8 cellular contexts compared by ENCODE assay signal in genomic region chr12:14769462-14769836, GRCh38. TPM values are rescaled to one million over a fixed set of nuclear protein-coding genes. Genes with fewer than 3 reads are reported as not detected.
DNase-seq lines count a peak whose midpoint lies in the region; ATAC-seq, FAIRE-seq and TF ChIP-seq lines count a peak whose summit lies in the region.

No MANE protein-coding gene starts in this region.

- peaks cover 2% of the 10 kb centered on the region for H3K79me2 ChIP-seq in endothelial cell of umbilical vein (ENCODE audit: control insufficient read depth, insufficient read depth, low read length)

- peaks cover 0 to 47% (median 13%) of the 10 kb centered on the region in 11 donors for H3K9me3 Mint-ChIP-seq in naive thymus-derived CD4-positive, alpha-beta T cell

- peak overlapping the region; percentile 52 for H2AFZ ChIP-seq in endothelial cell of umbilical vein (ENCODE audit: low read depth, low read length)

- H3K36me3 ChIP-seq in endothelial cell of umbilical vein (ENCODE audit: control insufficient read depth in 2 of 2, extremely low read depth in 1 of 2, insufficient read depth in 2 of 2, low read length in 2 of 2) = no peaks in the 10 kb centered on the region
- H3K36me3 ChIP-seq in naive thymus-derived CD4-positive, alpha-beta T cell (ENCODE audit: control insufficient read depth in 2 of 3, insufficient read depth in 3 of 3, low read length in 3 of 3) = peaks cover 0 to 11% (median 0%) of the 10 kb centered on the region in 3 experiments

- peaks cover 7% of the 10 kb centered on the region for H3K4me1 ChIP-seq in endothelial cell of umbilical vein (ENCODE audit: control insufficient read depth, extremely low read depth, insufficient read depth, low read length)
- H3K4me1 ChIP-seq in naive thymus-derived CD4-positive, alpha-beta T cell (ENCODE audit: control insufficient read depth in 2 of 2, insufficient read depth in 2 of 2, low read length in 2 of 2) = peaks cover 11 to 28% of the 10 kb centered on the region in 2 donors

- no peaks in the 10 kb centered on the region for H4K20me1 ChIP-seq in endothelial cell of umbilical vein (replicated peaks; ENCODE audit: control insufficient read depth, extremely low read depth, insufficient read depth, low read length)

- intact Hi-C loops in endothelial cell of umbilical vein (cut with micrococcal nuclease) = no loop called here
- intact Hi-C loops in naive thymus-derived CD4-positive, alpha-beta T cell (cut with micrococcal nuclease) = loop anchor here in 1 of 2 donors (1.0 kb wide), 1 partner anchor 46 kb away; no protein-coding TSS in a partner anchor

- H3K27ac ChIP-seq in endothelial cell of umbilical vein (ENCODE audit: insufficient read depth, low read depth, low read length) = no peak overlapping the region
- peak overlapping the region; percentile 96 for H3K27ac ChIP-seq in naive thymus-derived CD4-positive, alpha-beta T cell (ENCODE audit: low read depth, low read length)

- no peaks in the 10 kb centered on the region for H3K9me1 ChIP-seq in endothelial cell of umbilical vein (replicated peaks; ENCODE audit: control insufficient read depth, extremely low read depth, insufficient read depth, low read length)

- H3K4me2 ChIP-seq in endothelial cell of umbilical vein (ENCODE audit: insufficient read depth, low read length) = peak overlapping the region; percentile 59

- POLR2A ChIA-PET in endothelial cell of umbilical vein (lab: Charles Lee) = interaction anchor here (1.5 to 2.0 kb wide), 2 partner anchors 34 to 35 kb away, joined by 3 to 12 read pairs; partner anchors contain the start of genes C12orf60 and WBP11
- POLR2A ChIA-PET in naive thymus-derived CD4-positive, alpha-beta T cell (lab: Charles Lee) = interaction anchor here (0.6 to 10.2 kb wide), 45 partner anchors 9 to 1709 kb away, joined by 3 to 316 read pairs (median 5); partner anchors contain the start of genes ARHGDIB, ATF7IP, C12orf60 and RERG

- CTCF ChIA-PET in endothelial cell of umbilical vein (lab: Charles Lee) = interaction anchor here (0.7 to 3.3 kb wide), 10 partner anchors 13 to 531 kb away, joined by 3 to 22 read pairs (median 6); partner anchors contain the start of genes ART4, C12orf60, RERG and WBP11
- CTCF ChIA-PET in naive thymus-derived CD4-positive, alpha-beta T cell (lab: Charles Lee) = interaction anchor here (1.0 to 3.5 kb wide), 5 partner anchors 9 to 179 kb away, joined by 3 to 22 read pairs (median 6); partner anchors contain the start of genes C12orf60 and WBP11

- DNase-seq in DMS114 treated with DMSO at 0.1 percent for 48 hours (lab: John Stamatoyannopoulos, UW; ENCODE audit: unreplicated experiment) (peak; percentile 53), RKO (ENCODE audit: low spot score) (peak; percentile 47), endothelial cell of umbilical vein (ENCODE audit: low read depth, low spot score) (no peak), NCI-H1092 treated with DMSO at 0.1 percent for 48 hours (lab: John Stamatoyannopoulos, UW) (no peak)
- DNase-seq in naive thymus-derived CD4-positive, alpha-beta T cell = no peak

- H3K27me3 Mint-ChIP-seq in naive thymus-derived CD4-positive, alpha-beta T cell = peaks cover 0 to 6% (median 0%) of the 10 kb centered on the region in 5 donors

- dilution Hi-C loops in endothelial cell of umbilical vein (cut with MboI; ENCODE audit: extremely low pct_ligation_motif_present, low sequenced_read_pairs) = no loop called here

- TF ChIP-seq CTCF in endothelial cell of umbilical vein (IDR thresholded peaks at IDR 0.05; ENCODE audit: extremely low read depth in 1 of 2, insufficient read depth in 1 of 2, low read depth in 1 of 2, low read length in 2 of 2) = peak in 1 of 2 donors; percentile 37

- peak overlapping the region in 2 of 3 experiments; percentile 70 to 82 for H3K4me3 ChIP-seq in endothelial cell of umbilical vein (replicated peaks in 1 of 3; ENCODE audit: insufficient read depth in 1 of 3, low read depth in 1 of 3, low read length in 3 of 3)
- H3K4me3 ChIP-seq in naive thymus-derived CD4-positive, alpha-beta T cell (ENCODE audit: low read length) = peak overlapping the region; percentile 89

- H3K4me3 Mint-ChIP-seq in naive thymus-derived CD4-positive, alpha-beta T cell = peak overlapping the region; percentile 91 to 100 (median 98)

- H3K9ac ChIP-seq in endothelial cell of umbilical vein (replicated peaks; ENCODE audit: extremely low read depth, insufficient read depth, low read length) = peak overlapping the region; percentile 73

- BruUV-seq in endothelial cell of umbilical vein (replicated peaks; lab: Mats Ljungman, UMichigan) = no TSS peak

- peaks cover 19 to 45% (median 39%) of the 10 kb centered on the region in 5 donors for H3K36me3 Mint-ChIP-seq in naive thymus-derived CD4-positive, alpha-beta T cell

- H3K27ac Mint-ChIP-seq in naive thymus-derived CD4-positive, alpha-beta T cell = peak overlapping the region; percentile 98 to 100 (median 100)

- no peaks in the 10 kb centered on the region for H3K27me3 ChIP-seq in endothelial cell of umbilical vein (ENCODE audit: control insufficient read depth in 2 of 2, insufficient read depth in 2 of 2, low read length in 2 of 2)
- no peaks in the 10 kb centered on the region for H3K27me3 ChIP-seq in naive thymus-derived CD4-positive, alpha-beta T cell (ENCODE audit: control insufficient read depth in 2 of 2, insufficient read depth in 2 of 2, low read length in 2 of 2)

- peak; percentile 1 for ATAC-seq in GM21576 (IDR thresholded peaks at IDR 0.05; ENCODE audit: unreplicated experiment)
- ATAC-seq in naive thymus-derived CD4-positive, alpha-beta T cell = peak; percentile 2
- ATAC-seq in HG02885 (IDR thresholded peaks at IDR 0.05; ENCODE audit: poor library complexity, unreplicated experiment) = no peak
- ATAC-seq in HG03025 (IDR thresholded peaks at IDR 0.05; ENCODE audit: low FRiP score, unreplicated experiment) = no peak

- H3K9me3 ChIP-seq in endothelial cell of umbilical vein (replicated peaks; ENCODE audit: control insufficient read depth, insufficient read depth, low read length) = no peaks in the 10 kb centered on the region
- H3K9me3 ChIP-seq in naive thymus-derived CD4-positive, alpha-beta T cell (ENCODE audit: control insufficient read depth in 2 of 3, low read length in 3 of 3) = peaks cover 0 to 4% (median 0%) of the 10 kb centered on the region in 3 experiments

- H3K4me1 Mint-ChIP-seq in naive thymus-derived CD4-positive, alpha-beta T cell = peaks cover 23 to 76% (median 54%) of the 10 kb centered on the region in 7 donors

- no peak for TF ChIP-seq POLR2A in endothelial cell of umbilical vein (IDR thresholded peaks at IDR 0.05; ENCODE audit: low read depth, low read length)

- no peak for FAIRE-seq in endothelial cell of umbilical vein (lab: Jason Lieb, UNC)

TF ChIP-seq in endothelial cell of umbilical vein, 7 proteins besides CTCF, POLR2A, EP300 and RAD21 (continues in another document):
- TF ChIP-seq MYC (IDR thresholded peaks at IDR 0.05; ENCODE audit: low read depth, low read length) (no peak), FOS (IDR thresholded peaks at IDR 0.05; ENCODE audit: borderline replicate concordance, insufficient read depth, low read length) (no peak), GATA2 (IDR thresholded peaks at IDR 0.05; ENCODE audit: insufficient read depth, insufficient read length, low read depth, low read length) (no peak), JUN (IDR thresholded peaks at IDR 0.05; ENCODE audit: borderline replicate concordance, insufficient read depth, insufficient read length, low read depth) (no peak), EZH2 (IDR thresholded peaks at IDR 0.05; ENCODE audit: borderline replicate concordance, low read depth, low read length, severe bottlenecking) (no peak), POLR2AphosphoS5 (IDR thresholded peaks at IDR 0.05; ENCODE audit: insufficient read depth, low read depth, low read length) (no peak)

RNA-seq across cellular contexts. Expression of gene WBP11, which starts 33.8 kb away (rescaled TPM):
- 70.5 and 77.1 TPM in 2 replicates for total RNA-seq in endothelial cell of umbilical vein
- polyA plus RNA-seq in endothelial cell of umbilical vein = 10.6 and 11.4 TPM in 2 replicates
- polyA plus RNA-seq in endothelial cell of umbilical vein (2011; cell fraction: cytosol; rRNA removed) = 16.2 and 18.0 TPM in 2 replicates
- polyA plus RNA-seq in endothelial cell of umbilical vein (2011; cell fraction: nucleus; rRNA removed) = 15.8 and 20.5 TPM in 2 replicates
- polyA plus RNA-seq in endothelial cell of umbilical vein (2012) = 37.7 and 52.5 TPM in 2 replicates
- 12.4 and 15.2 TPM in 2 replicates for polyA minus RNA-seq in endothelial cell of umbilical vein
- 13.0 TPM for polyA minus RNA-seq in endothelial cell of umbilical vein (2011; cell fraction: cytosol; rRNA and poly(A)+ RNA removed)
- polyA minus RNA-seq in endothelial cell of umbilical vein (2011; cell fraction: nucleus; rRNA and poly(A)+ RNA removed) = 15.1 and 27.6 TPM in 2 replicates
- 100 to 1,000 TPM in 2 of 5 experiments, 10 to 100 TPM in 3; 77.9 to 129 (median 90.4) TPM for total RNA-seq in naive thymus-derived CD4-positive, alpha-beta T cell
- 10 to 100 TPM; 58.5 to 61.2 TPM for polyA plus RNA-seq in naive thymus-derived CD4-positive, alpha-beta T cell

RNA-seq across cellular contexts. Expression of gene C12orf60, which starts 34.0 kb away (rescaled TPM):
- total RNA-seq in endothelial cell of umbilical vein = 1.1 and 1.3 TPM in 2 replicates
- polyA plus RNA-seq in endothelial cell of umbilical vein = 0.52 and 0.57 TPM in 2 replicates
- polyA plus RNA-seq in endothelial cell of umbilical vein (2011; cell fraction: cytosol; rRNA removed) = 0.87 and 1.1 TPM in 2 replicates
- 0.81 and 1.2 TPM in 2 replicates for polyA plus RNA-seq in endothelial cell of umbilical vein (2011; cell fraction: nucleus; rRNA removed)
- polyA plus RNA-seq in endothelial cell of umbilical vein (2012) = 2.5 and 2.8 TPM in 2 replicates
- polyA minus RNA-seq in endothelial cell of umbilical vein = 0.19 and 3.8 TPM in 2 replicates
- not detected for polyA minus RNA-seq in endothelial cell of umbilical vein (2011; cell fraction: cytosol; rRNA and poly(A)+ RNA removed)
- polyA minus RNA-seq in endothelial cell of umbilical vein (2011; cell fraction: nucleus; rRNA and poly(A)+ RNA removed) = 0.67 and 1.3 TPM in 2 replicates
- 1 to 10 TPM in 2 of 5 experiments, under 1 TPM in 2, not detected in 1; 0.22 to 1.7 (median 1.2) TPM for total RNA-seq in naive thymus-derived CD4-positive, alpha-beta T cell
- polyA plus RNA-seq in naive thymus-derived CD4-positive, alpha-beta T cell = 1 to 10 TPM in 1 of 2 donors, under 1 TPM in 1; 0.86 to 1.5 TPM

RNA-seq across cellular contexts. Expression of gene SMCO3, which starts 44.5 kb away (rescaled TPM):
- 0.25 and 0.35 TPM in 2 replicates for total RNA-seq in endothelial cell of umbilical vein
- polyA plus RNA-seq in endothelial cell of umbilical vein = 0.33 and 0.37 TPM in 2 replicates
- 0.25 and 0.28 TPM in 2 replicates for polyA plus RNA-seq in endothelial cell of umbilical vein (2011; cell fraction: cytosol; rRNA removed)
- polyA plus RNA-seq in endothelial cell of umbilical vein (2011; cell fraction: nucleus; rRNA removed) = 1.8 and 2.2 TPM in 2 replicates
- 0.29 and 0.74 TPM in 2 replicates for polyA plus RNA-seq in endothelial cell of umbilical vein (2012)
- polyA minus RNA-seq in endothelial cell of umbilical vein = 1.00 and 1.9 TPM in 2 replicates
- not detected for polyA minus RNA-seq in endothelial cell of umbilical vein (2011; cell fraction: cytosol; rRNA and poly(A)+ RNA removed)
- 1.5 and 1.8 TPM in 2 replicates for polyA minus RNA-seq in endothelial cell of umbilical vein (2011; cell fraction: nucleus; rRNA and poly(A)+ RNA removed)
- total RNA-seq in naive thymus-derived CD4-positive, alpha-beta T cell = not detected
- polyA plus RNA-seq in naive thymus-derived CD4-positive, alpha-beta T cell = not detected

Comparison
In these comparisons a context has a peak if more than half of its experiments do, and no peak if none do; other contexts are left out.
1. DNase-seq: peak in DMS114 treated with DMSO at 0.1 percent for 48 hours (single experiment) and RKO (single experiment); none in endothelial cell of umbilical vein (single experiment), naive thymus-derived CD4-positive, alpha-beta T cell (0 of 9) and NCI-H1092 treated with DMSO at 0.1 percent for 48 hours (single experiment).
2. ATAC-seq: peak in GM21576 (single experiment) and naive thymus-derived CD4-positive, alpha-beta T cell (single experiment); none in HG02885 (single experiment) and HG03025 (single experiment).